ENCODE assay signal across 2 cellular contexts in genomic region chr17:82650723-82651122, GRCh38.
TF ChIP-seq lines count a peak whose summit lies in the region.

No MANE protein-coding gene starts in this region.

TF ChIP-seq in HEK293, 187 proteins besides CTCF, POLR2A, EP300 and RAD21:
- TF ChIP-seq ZNF121 (tag by site-specific recombination; IDR thresholded peaks at IDR 0.05) (0 out of 2 replicates have a peak, but pooled peaks have one; percentile 19), ZNF10 (tag by site-specific recombination; IDR thresholded peaks at IDR 0.05) (0 out of 2 replicates have a peak, but pooled peaks have one; percentile 23), ZNF560 (tag by site-specific recombination; IDR thresholded peaks at IDR 0.05; ENCODE audit: borderline replicate concordance) (no peak)

TF ChIP-seq in K562, 482 proteins besides CTCF, POLR2A, EP300 and RAD21:
- TF ChIP-seq ZNF354B (CRISPR knock-in tag; IDR thresholded peaks at IDR 0.05) (no peak), KAT8 (IDR thresholded peaks at IDR 0.05; ENCODE audit: low read depth) (no peak), ZBTB9 (CRISPR knock-in tag; IDR thresholded peaks at IDR 0.05) (no peak), CUX1 (CRISPR knock-in tag; IDR thresholded peaks at IDR 0.05) (no peak), KLF10 (CRISPR knock-in tag; IDR thresholded peaks at IDR 0.05) (no peak), SREBF2 (CRISPR knock-in tag; IDR thresholded peaks at IDR 0.05) (no peak), IFI16 (CRISPR knock-in tag; IDR thresholded peaks at IDR 0.05) (no peak), PRMT5 (CRISPR knock-in tag; IDR thresholded peaks at IDR 0.05) (no peak), POLR3A (IDR thresholded peaks at IDR 0.05; ENCODE audit: borderline replicate concordance, extremely low read depth, insufficient read depth, insufficient read length) (no peak)
